32 cellular contexts compared by ENCODE assay signal in genomic region chr1:216666431-216666830, GRCh38. TPM values are rescaled to one million over a fixed set of nuclear protein-coding genes. Genes with fewer than 3 reads are reported as not detected.
"Had no signal": no experiment of that assay in that cellular context is flagged by ENCODE, and none has a peak within 500 bp of the region (broad histone marks: within the 10 kb centered on the region; RNA-seq: fewer than 3 reads in every experiment).

No MANE protein-coding gene starts in this region.

- H3K27me3 Mint-ChIP-seq: activated B cell treated with CpG ODN at 0.5 μM for 24 hours; activated CD4-positive, alpha-beta memory T cell treated with anti-CD3 and anti-CD28 coated beads for 36 hours; activated CD4-positive, alpha-beta T cell treated with anti-CD3 and anti-CD28 coated beads, Interleukin-2, amount 10 ng/mL, durations not matched to agents 24 days and 14 days; activated CD8-positive, alpha-beta memory T cell treated with anti-CD3 and anti-CD28 coated beads, Interleukin-2, amount 10 ng/mL, durations not matched to agents 7 days and 5 days; activated naive CD4-positive, alpha-beta T cell treated with anti-CD3 and anti-CD28 coated beads, Interleukin-2, amount 10 ng/mL, durations not matched to agents 7 days and 5 days; activated naive CD8-positive, alpha-beta T cell treated with anti-CD3 and anti-CD28 coated beads, Interleukin-2, amount 10 ng/mL, durations not matched to agents 7 days and 5 days; brain; T-helper 17 cell had no signal

- H3K4me1 Mint-ChIP-seq: activated B cell treated with CpG ODN at 0.5 μM for 24 hours; activated CD4-positive, alpha-beta T cell treated with anti-CD3 and anti-CD28 coated beads, Interleukin-2, amount 10 ng/mL, durations not matched to agents 24 days and 14 days; activated CD8-positive, alpha-beta memory T cell treated with anti-CD3 and anti-CD28 coated beads, Interleukin-2, amount 10 ng/mL, durations not matched to agents 7 days and 5 days; activated naive CD4-positive, alpha-beta T cell treated with anti-CD3 and anti-CD28 coated beads, Interleukin-2, amount 10 ng/mL, durations not matched to agents 7 days and 5 days; activated naive CD8-positive, alpha-beta T cell treated with anti-CD3 and anti-CD28 coated beads, Interleukin-2, amount 10 ng/mL, durations not matched to agents 7 days and 5 days; brain; T-helper 17 cell had no signal

- H3K27ac ChIP-seq: ascending aorta, breast epithelium, cardiac muscle cell, colonic mucosa, epithelial cell of prostate, WERI-Rb-1 had no signal

- H3K9me3 ChIP-seq: ascending aorta, breast epithelium, colonic mucosa had no signal

- H3K4me3 ChIP-seq: ascending aorta, breast epithelium, cardiac muscle cell, colonic mucosa had no signal

- DNase-seq: activated B cell treated with CpG ODN at 0.5 μM for 24 hours; activated CD4-positive, alpha-beta memory T cell treated with anti-CD3 and anti-CD28 coated beads for 36 hours; activated CD4-positive, alpha-beta T cell treated with anti-CD3 and anti-CD28 coated beads, Interleukin-2, amount 10 ng/mL, durations not matched to agents 24 days and 14 days; activated CD8-positive, alpha-beta memory T cell treated with anti-CD3 and anti-CD28 coated beads, Interleukin-2, amount 10 ng/mL, durations not matched to agents 7 days and 5 days; activated CD8-positive, alpha-beta memory T cell treated with anti-CD3 and anti-CD28 coated beads, Interleukin-2, amount 50 U/mL, for 4 hours; activated CD8-positive, alpha-beta T cell treated with anti-CD3 and anti-CD28 coated beads, Interleukin-2, amount 10 ng/mL, durations not matched to agents 7 days and 5 days; activated effector memory CD4-positive, alpha-beta T cell treated with anti-CD3 and anti-CD28 coated beads, Interleukin-2, amount 50 U/mL, for 16 hours; activated naive CD4-positive, alpha-beta T cell treated with anti-CD3 and anti-CD28 coated beads, Interleukin-2, amount 10 ng/mL, durations not matched to agents 7 days and 5 days; activated naive CD8-positive, alpha-beta T cell treated with anti-CD3 and anti-CD28 coated beads, Interleukin-2, amount 10 ng/mL, durations not matched to agents 7 days and 5 days; activated T-cell treated with anti-CD3 and anti-CD28 coated beads, Interleukin-2, amount 50 U/mL, for 1 hour; activated T-cell treated with anti-CD3 and anti-CD28 coated beads, Interleukin-2, amount 50 U/mL, for 48 hours; central memory CD4-positive, alpha-beta T cell; cerebellar nuclear complex; colonic mucosa; effector CD8-positive, alpha-beta T cell; T-helper 1 cell; T-helper 17 cell; T1000; WERI-Rb-1 had no signal

- H3K36me3 ChIP-seq: ascending aorta, breast epithelium, cardiac muscle cell, colonic mucosa had no signal

- H3K4me1 ChIP-seq: ascending aorta, breast epithelium, colonic mucosa had no signal

- ATAC-seq: activated CD4-positive, CD25-positive, alpha-beta regulatory T cell treated with anti-CD3 and anti-CD28 coated beads, Interleukin-2, amount 50 U/mL, for 24 hours; activated CD8-positive, alpha-beta memory T cell treated with anti-CD3 and anti-CD28 coated beads, Interleukin-2, amount 10 ng/mL, durations not matched to agents 7 days and 5 days; activated CD8-positive, alpha-beta T cell treated with anti-CD3 and anti-CD28 coated beads, Interleukin-2, amount 10 ng/mL, durations not matched to agents 7 days and 5 days; activated naive CD4-positive, alpha-beta T cell treated with anti-CD3 and anti-CD28 coated beads, Interleukin-2, amount 50 U/mL, for 72 hours; T-helper 17 cell had no signal

- H3K27me3 ChIP-seq: ascending aorta, breast epithelium, cardiac muscle cell, colonic mucosa had no signal

- H3K4me3 Mint-ChIP-seq: activated B cell treated with CpG ODN at 0.5 μM for 24 hours; activated CD4-positive, alpha-beta memory T cell treated with anti-CD3 and anti-CD28 coated beads for 36 hours; activated CD4-positive, alpha-beta T cell treated with anti-CD3 and anti-CD28 coated beads, Interleukin-2, amount 10 ng/mL, durations not matched to agents 24 days and 14 days; activated CD8-positive, alpha-beta memory T cell treated with anti-CD3 and anti-CD28 coated beads, Interleukin-2, amount 10 ng/mL, durations not matched to agents 7 days and 5 days; activated CD8-positive, alpha-beta T cell treated with anti-CD3 and anti-CD28 coated beads, Interleukin-2, amount 10 ng/mL, durations not matched to agents 7 days and 5 days; activated naive CD4-positive, alpha-beta T cell treated with anti-CD3 and anti-CD28 coated beads, Interleukin-2, amount 10 ng/mL, durations not matched to agents 7 days and 5 days; activated naive CD8-positive, alpha-beta T cell treated with anti-CD3 and anti-CD28 coated beads, Interleukin-2, amount 10 ng/mL, durations not matched to agents 7 days and 5 days; activated T-helper 1 cell treated with anti-CD3 and anti-CD28 coated beads, Interleukin-12 subunit alpha, Interleukin-12 subunit beta, Interleukin-2, Interleukin-4 antibody, amounts not matched to agents 30 ng/mL and 10 ng/mL and 1 ng/mL, durations not matched to agents 14 hours and 24 hours and 36 hours; brain; T-helper 17 cell; T-helper 2 cell treated with Interferon-gamma antibody and Interleukin-4, amounts not matched to agents 5 μg/mL and 100 μg/mL, for 36 hours had no signal

- H3K9me3 Mint-ChIP-seq: activated B cell treated with CpG ODN at 0.5 μM for 24 hours; activated CD4-positive, alpha-beta memory T cell treated with anti-CD3 and anti-CD28 coated beads for 36 hours; activated CD4-positive, alpha-beta T cell treated with anti-CD3 and anti-CD28 coated beads, Interleukin-2, amount 10 ng/mL, durations not matched to agents 24 days and 14 days; activated naive CD4-positive, alpha-beta T cell treated with anti-CD3 and anti-CD28 coated beads, Interleukin-2, amount 50 U/mL, for 72 hours; activated naive CD8-positive, alpha-beta T cell treated with anti-CD3 and anti-CD28 coated beads, Interleukin-2, amount 10 ng/mL, durations not matched to agents 7 days and 5 days; activated T-helper 1 cell treated with anti-CD3 and anti-CD28 coated beads, Interleukin-12 subunit alpha, Interleukin-12 subunit beta, Interleukin-2, Interleukin-4 antibody, amounts not matched to agents 30 ng/mL and 10 ng/mL and 1 ng/mL, durations not matched to agents 14 hours and 24 hours and 36 hours; activated T-helper 2 cell treated with anti-CD3 and anti-CD28 coated beads, Interferon-gamma antibody, Interleukin-2, Interleukin-4, amounts not matched to agents 10 μg/mL and 5 μg/mL and 100 μg/mL, durations not matched to agents 14 hours and 24 hours and 36 hours; brain; T-helper 2 cell treated with Interferon-gamma antibody and Interleukin-4, amounts not matched to agents 5 μg/mL and 100 μg/mL, for 36 hours had no signal

- H3K36me3 Mint-ChIP-seq: activated CD4-positive, alpha-beta memory T cell treated with anti-CD3 and anti-CD28 coated beads for 36 hours; activated CD8-positive, alpha-beta memory T cell treated with anti-CD3 and anti-CD28 coated beads, Interleukin-2, amount 10 ng/mL, durations not matched to agents 7 days and 5 days; activated naive CD4-positive, alpha-beta T cell treated with anti-CD3 and anti-CD28 coated beads, Interleukin-2, amount 10 ng/mL, durations not matched to agents 7 days and 5 days; activated naive CD4-positive, alpha-beta T cell treated with anti-CD3 and anti-CD28 coated beads, Interleukin-2, amount 50 U/mL, for 72 hours; activated naive CD8-positive, alpha-beta T cell treated with anti-CD3 and anti-CD28 coated beads, Interleukin-2, amount 10 ng/mL, durations not matched to agents 7 days and 5 days had no signal

- H3K27ac Mint-ChIP-seq: activated B cell treated with CpG ODN at 0.5 μM for 24 hours; activated CD4-positive, alpha-beta memory T cell treated with anti-CD3 and anti-CD28 coated beads for 36 hours; activated CD4-positive, alpha-beta T cell treated with anti-CD3 and anti-CD28 coated beads, Interleukin-2, amount 10 ng/mL, durations not matched to agents 24 days and 14 days; activated CD8-positive, alpha-beta memory T cell treated with anti-CD3 and anti-CD28 coated beads, Interleukin-2, amount 10 ng/mL, durations not matched to agents 7 days and 5 days; activated CD8-positive, alpha-beta T cell treated with anti-CD3 and anti-CD28 coated beads, Interleukin-2, amount 10 ng/mL, durations not matched to agents 7 days and 5 days; activated naive CD4-positive, alpha-beta T cell treated with anti-CD3 and anti-CD28 coated beads, Interleukin-2, amount 10 ng/mL, durations not matched to agents 7 days and 5 days; activated naive CD4-positive, alpha-beta T cell treated with anti-CD3 and anti-CD28 coated beads, Interleukin-2, amount 50 U/mL, for 72 hours; activated naive CD8-positive, alpha-beta T cell treated with anti-CD3 and anti-CD28 coated beads, Interleukin-2, amount 10 ng/mL, durations not matched to agents 7 days and 5 days; activated T-helper 1 cell treated with anti-CD3 and anti-CD28 coated beads, Interleukin-12 subunit alpha, Interleukin-12 subunit beta, Interleukin-2, Interleukin-4 antibody, amounts not matched to agents 30 ng/mL and 10 ng/mL and 1 ng/mL, durations not matched to agents 14 hours and 24 hours and 36 hours; activated T-helper 2 cell treated with anti-CD3 and anti-CD28 coated beads, Interferon-gamma antibody, Interleukin-2, Interleukin-4, amounts not matched to agents 10 μg/mL and 5 μg/mL and 100 μg/mL, durations not matched to agents 14 hours and 24 hours and 36 hours; brain; T-helper 17 cell; T-helper 2 cell treated with Interferon-gamma antibody and Interleukin-4, amounts not matched to agents 5 μg/mL and 100 μg/mL, for 36 hours had no signal

RNA-seq across cellular contexts. Expression of gene ESRRG, which starts 56.8 kb away (rescaled TPM):
- total RNA-seq: activated B cell treated with CpG ODN at 0.5 μM for 24 hours; activated CD4-positive, alpha-beta memory T cell treated with anti-CD3 and anti-CD28 coated beads for 36 hours; activated CD4-positive, alpha-beta T cell treated with anti-CD3 and anti-CD28 coated beads, Interleukin-2, amount 10 ng/mL, durations not matched to agents 24 days and 14 days; activated CD8-positive, alpha-beta memory T cell treated with anti-CD3 and anti-CD28 coated beads for 36 hours; activated CD8-positive, alpha-beta memory T cell treated with anti-CD3 and anti-CD28 coated beads, Interleukin-2, amount 10 ng/mL, durations not matched to agents 7 days and 5 days; activated CD8-positive, alpha-beta T cell treated with anti-CD3 and anti-CD28 coated beads, Interleukin-2, amount 10 ng/mL, durations not matched to agents 7 days and 5 days; activated naive CD4-positive, alpha-beta T cell treated with anti-CD3 and anti-CD28 coated beads, Interleukin-2, amount 50 U/mL, for 72 hours; activated naive CD8-positive, alpha-beta T cell treated with anti-CD3 and anti-CD28 coated beads, Interleukin-2, amount 10 ng/mL, durations not matched to agents 7 days and 5 days; activated T-helper 1 cell treated with anti-CD3 and anti-CD28 coated beads, Interleukin-12 subunit alpha, Interleukin-12 subunit beta, Interleukin-2, Interleukin-4 antibody, amounts not matched to agents 30 ng/mL and 10 ng/mL and 1 ng/mL, durations not matched to agents 14 hours and 24 hours and 36 hours; activated T-helper 2 cell treated with anti-CD3 and anti-CD28 coated beads, Interferon-gamma antibody, Interleukin-2, Interleukin-4, amounts not matched to agents 10 μg/mL and 5 μg/mL and 100 μg/mL, durations not matched to agents 14 hours and 24 hours and 36 hours; ascending aorta; dermis microvascular lymphatic vessel endothelial cell; endothelial cell of umbilical vein; T-helper 17 cell had no signal
- polyA plus RNA-seq: endothelial cell of umbilical vein had no signal
